ENCODE assay signal across 11 cellular contexts in genomic region chr1:204579681-204580080, GRCh38.
DNase-seq lines count a peak whose midpoint lies in the region; ATAC-seq and TF ChIP-seq lines count a peak whose summit lies in the region.
"Had no signal": no experiment of that assay in that cellular context is flagged by ENCODE, and none has a peak within 500 bp of the region (broad histone marks: within the 10 kb centered on the region; RNA-seq: fewer than 3 reads in every experiment).

No MANE protein-coding gene starts in this region.

- no peak for ATAC-seq in GM21825 (IDR thresholded peaks at IDR 0.05; ENCODE audit: unreplicated experiment)
- ATAC-seq: Panc1 had no signal

- peak overlapping the region; percentile 75 for H3K4me3 Mint-ChIP-seq in activated CD4-positive, alpha-beta T cell treated with anti-CD3 and anti-CD28 coated beads, Interleukin-2, amount 10 ng/mL, durations not matched to agents 7 days and 5 days
- peak overlapping the region; percentile 64 for H3K4me3 Mint-ChIP-seq in activated CD4-positive, alpha-beta memory T cell treated with anti-CD3 and anti-CD28 coated beads for 36 hours
- H3K4me3 Mint-ChIP-seq in neural crest cell = no peak overlapping the region

- peaks cover 49% of the 10 kb centered on the region for H3K4me1 Mint-ChIP-seq in activated CD4-positive, alpha-beta T cell treated with anti-CD3 and anti-CD28 coated beads, Interleukin-2, amount 10 ng/mL, durations not matched to agents 7 days and 5 days
- peaks cover 27% of the 10 kb centered on the region for H3K4me1 Mint-ChIP-seq in activated CD4-positive, alpha-beta memory T cell treated with anti-CD3 and anti-CD28 coated beads for 36 hours (ENCODE audit: low read depth)
- peaks cover 30% of the 10 kb centered on the region for H3K4me1 Mint-ChIP-seq in neural crest cell

- TF ChIP-seq CTCF in neural crest cell (conservative IDR thresholded peaks at IDR 0.05) = no peak

- H3K27me3 Mint-ChIP-seq in activated CD4-positive, alpha-beta T cell treated with anti-CD3 and anti-CD28 coated beads, Interleukin-2, amount 10 ng/mL, durations not matched to agents 7 days and 5 days = no peaks in the 10 kb centered on the region
- no peaks in the 10 kb centered on the region for H3K27me3 Mint-ChIP-seq in activated CD4-positive, alpha-beta memory T cell treated with anti-CD3 and anti-CD28 coated beads for 36 hours
- H3K27me3 Mint-ChIP-seq in neural crest cell (ENCODE audit: low read depth) = no peaks in the 10 kb centered on the region

- POLR2A ChIA-PET in activated CD4-positive, alpha-beta T cell treated with anti-CD3 and anti-CD28 coated beads, Interleukin-2, amount 10 ng/mL, durations not matched to agents 7 days and 5 days (lab: Charles Lee) = no interaction called here
- POLR2A ChIA-PET in activated CD4-positive, alpha-beta memory T cell treated with anti-CD3 and anti-CD28 coated beads for 36 hours (lab: Charles Lee) = interaction anchor here (0.6 kb wide), 1 partner anchor 174 kb away, joined by 3 read pairs; no protein-coding TSS in a partner anchor

- H3K9me3 Mint-ChIP-seq in activated CD4-positive, alpha-beta T cell treated with anti-CD3 and anti-CD28 coated beads, Interleukin-2, amount 10 ng/mL, durations not matched to agents 7 days and 5 days = no peaks in the 10 kb centered on the region
- H3K9me3 Mint-ChIP-seq in activated CD4-positive, alpha-beta memory T cell treated with anti-CD3 and anti-CD28 coated beads for 36 hours = no peaks in the 10 kb centered on the region
- H3K9me3 Mint-ChIP-seq in neural crest cell = no peaks in the 10 kb centered on the region

- CTCF ChIA-PET in activated CD4-positive, alpha-beta T cell treated with anti-CD3 and anti-CD28 coated beads, Interleukin-2, amount 10 ng/mL, durations not matched to agents 7 days and 5 days (lab: Charles Lee) = interaction anchor here (0.6 to 4.0 kb wide), 11 partner anchors 8 to 1310 kb away, joined by 3 to 16 read pairs (median 3); no protein-coding TSS in a partner anchor
- CTCF ChIA-PET in activated CD4-positive, alpha-beta memory T cell treated with anti-CD3 and anti-CD28 coated beads for 36 hours (lab: Charles Lee) = interaction anchor here (0.6 to 3.0 kb wide), 5 partner anchors 14 to 777 kb away, joined by 3 to 22 read pairs (median 3); no protein-coding TSS in a partner anchor

- peak overlapping the region; percentile 97 for H3K27ac Mint-ChIP-seq in activated CD4-positive, alpha-beta T cell treated with anti-CD3 and anti-CD28 coated beads, Interleukin-2, amount 10 ng/mL, durations not matched to agents 7 days and 5 days
- H3K27ac Mint-ChIP-seq in activated CD4-positive, alpha-beta memory T cell treated with anti-CD3 and anti-CD28 coated beads for 36 hours = peak overlapping the region; percentile 73
- H3K27ac Mint-ChIP-seq in neural crest cell (ENCODE audit: unreplicated experiment) = peak overlapping the region; percentile 25

- no peak for DNase-seq in activated CD4-positive, alpha-beta T cell treated with anti-CD3 and anti-CD28 coated beads, Interleukin-2, amount 10 ng/mL, durations not matched to agents 7 days and 5 days
- no peak for DNase-seq in activated CD4-positive, alpha-beta T cell treated with anti-CD3 and anti-CD28 coated beads, Interleukin-2, amount 50 U/mL, for 48 hours
- peak; percentile 52 for DNase-seq in D341Med (ENCODE audit: low spot score)
- no peak for DNase-seq in activated CD4-positive, alpha-beta memory T cell treated with anti-CD3 and anti-CD28 coated beads for 36 hours
- DNase-seq in neural crest cell (ENCODE audit: low read depth, low spot score) = no peak
- DNase-seq in HCEC 1CT = no peak
- no peak for DNase-seq in AG08396 (ENCODE audit: low spot score)
- DNase-seq: NCI-H146; stimulated activated CD8-positive, alpha-beta memory T cell treated with anti-CD3 and anti-CD28 coated beads, Interleukin-4, amount 100 ng/mL, for 48 hours had no signal

- peaks cover 14% of the 10 kb centered on the region for H3K36me3 Mint-ChIP-seq in activated CD4-positive, alpha-beta T cell treated with anti-CD3 and anti-CD28 coated beads, Interleukin-2, amount 10 ng/mL, durations not matched to agents 7 days and 5 days (ENCODE audit: low read depth)
- H3K36me3 Mint-ChIP-seq in activated CD4-positive, alpha-beta memory T cell treated with anti-CD3 and anti-CD28 coated beads for 36 hours = peaks cover 7% of the 10 kb centered on the region
- no peaks in the 10 kb centered on the region for H3K36me3 Mint-ChIP-seq in neural crest cell (ENCODE audit: low read depth)

- intact Hi-C loops in activated CD4-positive, alpha-beta memory T cell treated with anti-CD3 and anti-CD28 coated beads for 36 hours (cut with micrococcal nuclease) = no loop called here

Comparison
In these comparisons a context has a peak if more than half of its experiments do, and no peak if none do; other contexts are left out.
1. H3K27ac Mint-ChIP-seq: peak in every context shown above with its lines; median percentile 97 in activated CD4-positive, alpha-beta T cell treated with anti-CD3 and anti-CD28 coated beads, Interleukin-2, amount 10 ng/mL, durations not matched to agents 7 days and 5 days; 73 in activated CD4-positive, alpha-beta memory T cell treated with anti-CD3 and anti-CD28 coated beads for 36 hours; 25 in neural crest cell.